Comparison of ENCODE assay signal across 9 cellular contexts in the genomic region with DNA sequence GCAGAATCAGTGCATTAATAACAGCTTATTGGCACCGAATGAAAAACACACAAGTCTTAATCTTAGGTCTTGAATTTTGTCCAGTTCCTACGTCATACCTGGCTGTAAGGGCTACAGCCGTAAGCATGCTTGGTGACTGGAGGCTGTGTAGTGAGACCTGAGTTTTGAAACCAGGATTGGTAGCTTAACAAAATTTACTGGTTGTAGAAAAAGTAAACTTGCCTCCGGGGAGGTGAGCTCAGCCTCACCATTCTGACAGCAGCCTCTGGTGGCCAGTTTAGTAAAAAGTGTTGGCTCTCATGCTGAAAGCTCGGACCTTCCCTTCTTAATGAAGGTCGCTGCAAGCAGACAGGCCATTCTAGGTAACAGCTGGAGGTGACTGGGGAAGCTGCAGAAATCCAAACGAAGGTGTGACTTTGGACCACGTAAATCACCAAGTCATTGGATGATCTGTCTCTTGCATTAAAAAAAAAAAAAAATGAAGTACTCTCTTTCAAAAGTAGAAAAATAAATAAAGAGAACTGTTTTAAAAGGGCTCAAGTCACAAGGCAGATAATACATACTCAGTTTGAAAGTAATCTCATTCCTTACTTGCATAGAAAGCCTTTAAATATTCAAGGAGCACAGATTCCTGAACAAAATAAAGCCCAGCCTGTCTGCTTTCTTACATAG. TPM values are rescaled to one million over a fixed set of nuclear protein-coding genes. Genes with fewer than 3 reads are reported as not detected.
DNase-seq lines count a peak whose midpoint lies in the region; ATAC-seq and TF ChIP-seq lines count a peak whose summit lies in the region.
"Had no signal": no experiment of that assay in that cellular context is flagged by ENCODE, and none has a peak within 500 bp of the region (broad histone marks: within the 10 kb centered on the region; RNA-seq: fewer than 3 reads in every experiment).

No MANE protein-coding gene starts in this region.

- POLR2A ChIA-PET in Caco-2 (lab: Charles Lee), result interaction anchor here (0.5 kb wide), 1 partner anchor 964 kb away, joined by 3 read pairs; no protein-coding TSS in a partner anchor

- peaks cover 17% of the 10 kb centered on the region for H3K4me1 ChIP-seq in Caco-2

- DNase-seq in Caco-2 (peak; percentile 60 to 65), M059J (ENCODE audit: low read depth) (peak; percentile 57), dedifferentiated amniotic fluid mesenchymal stem cell (ENCODE audit: extremely low spot score) (peak; percentile 33), lung microvascular endothelial cell (ENCODE audit: low read depth in 2 of 2) (peak; percentile 69 to 75), OCI-M2 (lab: John Stamatoyannopoulos, UW; ENCODE audit: unreplicated experiment) (no peak), RPMI8226 (no peak)
- DNase-seq: activated naive CD8-positive, alpha-beta T cell treated with anti-CD3 and anti-CD28 coated beads, Interleukin-2, amount 10 ng/mL, durations not matched to agents 7 days and 5 days had no signal

- BruUV-seq in Caco-2 (replicated peaks; lab: Mats Ljungman, UMichigan), result no TSS peak

- H3K4me1 Mint-ChIP-seq in Caco-2 (ENCODE audit: low read depth, unreplicated experiment), result peaks cover 12% of the 10 kb centered on the region

- TF ChIP-seq CTCF in Caco-2 (IDR thresholded peaks at IDR 0.05; ENCODE audit: insufficient read depth in 1 of 2, low read depth in 1 of 2, low read length in 1 of 2, severe bottlenecking in 1 of 2, unreplicated experiment in 1 of 2), result peak; percentile 69 to 82

- H3K36me3 ChIP-seq in Caco-2 (ENCODE audit: control insufficient read depth, insufficient read depth, low read length), result no peaks in the 10 kb centered on the region

- H3K9me3 ChIP-seq in Caco-2, result no peaks in the 10 kb centered on the region

- H3K36me3 Mint-ChIP-seq in Caco-2 (ENCODE audit: insufficient read depth, unreplicated experiment), result no peaks in the 10 kb centered on the region
- H3K36me3 Mint-ChIP-seq: activated naive CD8-positive, alpha-beta T cell treated with anti-CD3 and anti-CD28 coated beads, Interleukin-2, amount 10 ng/mL, durations not matched to agents 7 days and 5 days had no signal

- no peaks in the 10 kb centered on the region for H3K9me3 Mint-ChIP-seq in Caco-2 (ENCODE audit: unreplicated experiment)
- H3K9me3 Mint-ChIP-seq: activated naive CD8-positive, alpha-beta T cell treated with anti-CD3 and anti-CD28 coated beads, Interleukin-2, amount 10 ng/mL, durations not matched to agents 7 days and 5 days had no signal

- CTCF ChIA-PET in Caco-2 (lab: Charles Lee), result interaction anchor here (0.6 to 1.7 kb wide), 19 partner anchors 10 to 804 kb away, joined by 3 to 32 read pairs (median 5); no protein-coding TSS in a partner anchor

- no peak overlapping the region for H3K4me3 ChIP-seq in Caco-2 (ENCODE audit: low read depth, low read length)

- ATAC-seq in HG03439 (IDR thresholded peaks at IDR 0.05; ENCODE audit: unreplicated experiment) (no peak), GM19467 (IDR thresholded peaks at IDR 0.05; ENCODE audit: unreplicated experiment) (no peak)

- no peak overlapping the region for H3K4me3 Mint-ChIP-seq in Caco-2 (ENCODE audit: unreplicated experiment)
- H3K4me3 Mint-ChIP-seq: activated naive CD8-positive, alpha-beta T cell treated with anti-CD3 and anti-CD28 coated beads, Interleukin-2, amount 10 ng/mL, durations not matched to agents 7 days and 5 days had no signal

- no peaks in the 10 kb centered on the region for H3K27me3 ChIP-seq in Caco-2 (replicated peaks; ENCODE audit: control insufficient read depth, insufficient read depth, low read length)

- no peak overlapping the region for H3K27ac Mint-ChIP-seq in Caco-2 (ENCODE audit: unreplicated experiment)
- H3K27ac Mint-ChIP-seq: activated naive CD8-positive, alpha-beta T cell treated with anti-CD3 and anti-CD28 coated beads, Interleukin-2, amount 10 ng/mL, durations not matched to agents 7 days and 5 days had no signal

- intact Hi-C loops in Caco-2 (cut with micrococcal nuclease; ENCODE audit: unreplicated experiment), result loop anchor here (5.0 kb wide), 1 partner anchor 285 kb away; no protein-coding TSS in a partner anchor

- H3K27me3 Mint-ChIP-seq in Caco-2 (ENCODE audit: insufficient read depth, unreplicated experiment), result no peaks in the 10 kb centered on the region
- H3K27me3 Mint-ChIP-seq: activated naive CD8-positive, alpha-beta T cell treated with anti-CD3 and anti-CD28 coated beads, Interleukin-2, amount 10 ng/mL, durations not matched to agents 7 days and 5 days had no signal

RNA-seq across cellular contexts. Expression of gene HLCS, which starts 48.8 kb away (rescaled TPM):
- total RNA-seq in Caco-2 (2022) (21.8 and 26.2 TPM in 2 replicates), lung microvascular endothelial cell (12.3 and 12.4 TPM in 2 replicates)
- 18.9 and 22.9 TPM in 2 replicates for total RNA-seq in M059J (2014; rRNA removed; shearing (Covaris generic))

Comparison
In these comparisons a context has a peak if more than half of its experiments do, and no peak if none do; other contexts are left out.
1. DNase-seq: peak in Caco-2 (2 of 2), M059J (single experiment), dedifferentiated amniotic fluid mesenchymal stem cell (single experiment) and lung microvascular endothelial cell (2 of 2); none in OCI-M2 (single experiment) and RPMI8226 (single experiment).